Comparison of ENCODE assay signal across 8 cellular contexts in genomic region chr10:105974803-105975456, GRCh38.
DNase-seq lines count a peak whose midpoint lies in the region; ATAC-seq and TF ChIP-seq lines count a peak whose summit lies in the region.

No MANE protein-coding gene starts in this region.

- H3K36me3 ChIP-seq in left ventricle myocardium inferior (no peaks in the 10 kb centered on the region), transverse colon (no peaks in the 10 kb centered on the region)

- H3K4me1 ChIP-seq in left ventricle myocardium inferior = no peaks in the 10 kb centered on the region
- no peaks in the 10 kb centered on the region for H3K4me1 ChIP-seq in transverse colon

- H3K36me3 Mint-ChIP-seq in activated CD4-positive, alpha-beta T cell treated with anti-CD3 and anti-CD28 coated beads for 36 hours (ENCODE audit: low read depth) = no peaks in the 10 kb centered on the region

- CTCF ChIA-PET in activated CD4-positive, alpha-beta T cell treated with anti-CD3 and anti-CD28 coated beads for 36 hours (lab: Charles Lee) = interaction anchor here (0.8 kb wide), 1 partner anchor 201 kb away, joined by 5 read pairs; no protein-coding TSS in a partner anchor

- no peak for TF ChIP-seq EP300 in transverse colon (IDR thresholded peaks at IDR 0.05; ENCODE audit: low read depth)

- peak; percentile 13 for DNase-seq in RKO (ENCODE audit: low spot score)
- no peak for DNase-seq in left ventricle myocardium inferior
- no peak for DNase-seq in transverse colon
- no peak for DNase-seq in activated CD4-positive, alpha-beta T cell treated with anti-CD3 and anti-CD28 coated beads for 36 hours

- no peaks in the 10 kb centered on the region for H3K4me1 Mint-ChIP-seq in activated CD4-positive, alpha-beta T cell treated with anti-CD3 and anti-CD28 coated beads for 36 hours

- H3K4me3 Mint-ChIP-seq in activated CD4-positive, alpha-beta T cell treated with anti-CD3 and anti-CD28 coated beads for 36 hours = no peak overlapping the region

- no peaks in the 10 kb centered on the region for H3K9me3 Mint-ChIP-seq in activated CD4-positive, alpha-beta T cell treated with anti-CD3 and anti-CD28 coated beads for 36 hours (ENCODE audit: low read depth)

- in situ Hi-C loops in transverse colon (cut with MboI; ENCODE audit: low pct_ligation_motif_present in 1 of 4, low pct_unique_long_range_greater_than_20kb in 1 of 4, low sequenced_read_pairs in 3 of 4) = no loop called here

- H3K27me3 ChIP-seq in left ventricle myocardium inferior (ENCODE audit: low read depth) = no peaks in the 10 kb centered on the region
- H3K27me3 ChIP-seq in transverse colon = no peaks in the 10 kb centered on the region

- H3K27me3 Mint-ChIP-seq in activated CD4-positive, alpha-beta T cell treated with anti-CD3 and anti-CD28 coated beads for 36 hours = peaks cover 2% of the 10 kb centered on the region

- TF ChIP-seq POLR2A in transverse colon (IDR thresholded peaks at IDR 0.05) = no peak

- H3K9me3 ChIP-seq in left ventricle myocardium inferior (replicated peaks) (no peaks in the 10 kb centered on the region), transverse colon (no peaks in the 10 kb centered on the region)

- TF ChIP-seq CTCF in 22Rv1 (IDR thresholded peaks at IDR 0.05) (peak; percentile 79), left ventricle myocardium inferior (IDR thresholded peaks at IDR 0.05; ENCODE audit: borderline replicate concordance) (peak; percentile 74), transverse colon (IDR thresholded peaks at IDR 0.05) (peak; percentile 21 to 46 (median 42))

- no peak overlapping the region for H3K27ac ChIP-seq in 22Rv1
- H3K27ac ChIP-seq in left ventricle myocardium inferior (replicated peaks) = no peak overlapping the region
- H3K27ac ChIP-seq in transverse colon = peak overlapping the region in 1 of 4 donors; percentile 30

- H3K4me3 ChIP-seq in left ventricle myocardium inferior (peak overlapping the region; percentile 42), transverse colon (peak overlapping the region in 1 of 4 donors; percentile 17)

- ATAC-seq in GM19035 (IDR thresholded peaks at IDR 0.05; ENCODE audit: unreplicated experiment) (peak; percentile 77), GM21528 (IDR thresholded peaks at IDR 0.05; ENCODE audit: low FRiP score, unreplicated experiment) (no peak), HG03442 (IDR thresholded peaks at IDR 0.05; ENCODE audit: unreplicated experiment) (no peak)
- ATAC-seq in activated CD4-positive, alpha-beta T cell treated with anti-CD3 and anti-CD28 coated beads for 36 hours = no peak

- POLR2A ChIA-PET in activated CD4-positive, alpha-beta T cell treated with anti-CD3 and anti-CD28 coated beads for 36 hours (lab: Charles Lee) = no interaction called here

- H3K27ac Mint-ChIP-seq in activated CD4-positive, alpha-beta T cell treated with anti-CD3 and anti-CD28 coated beads for 36 hours = no peak overlapping the region

- intact Hi-C loops in left ventricle myocardium inferior (cut with micrococcal nuclease) (no loop called here), transverse colon (cut with DNase I; ENCODE audit: low total_unique reads) (no loop called here)
- intact Hi-C loops in activated CD4-positive, alpha-beta T cell treated with anti-CD3 and anti-CD28 coated beads for 36 hours (cut with DNase I, micrococcal nuclease) = no loop called here

- 37 to 39% methylated on average over 5 to 7 of the region's 7 CpGs for WGBS in transverse colon (ENCODE audit: low coverage in 1 of 2), 2 donors
